9 cellular contexts compared by ENCODE assay signal in the genomic region with DNA sequence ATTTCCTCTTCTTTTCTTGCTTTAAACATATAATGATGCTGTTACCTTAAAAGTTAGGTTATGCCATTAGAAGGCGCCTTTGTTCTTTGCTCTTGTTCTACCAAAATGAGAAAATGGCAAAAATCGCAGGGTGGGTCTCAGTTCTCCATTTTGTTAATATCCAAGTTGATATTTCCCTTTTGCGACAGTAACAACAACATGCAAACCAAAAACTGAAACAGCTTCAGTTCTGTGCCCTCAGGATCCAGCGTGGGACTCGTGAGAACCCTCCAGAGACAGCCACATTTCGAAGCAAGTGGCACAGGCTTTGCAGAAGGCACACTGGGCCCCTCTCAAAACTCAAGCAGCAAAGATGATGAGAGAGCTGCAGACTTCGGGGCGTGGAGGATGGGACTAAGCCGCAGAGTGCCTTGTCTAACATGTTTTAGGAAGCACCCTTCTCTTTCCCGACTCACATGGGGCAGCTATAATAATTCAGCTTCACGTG. TPM values are rescaled to one million over a fixed set of nuclear protein-coding genes. Genes with fewer than 3 reads are reported as not detected.
DNase-seq lines count a peak whose midpoint lies in the region; ATAC-seq and TF ChIP-seq lines count a peak whose summit lies in the region.
"Had no signal": no experiment of that assay in that cellular context is flagged by ENCODE, and none has a peak within 500 bp of the region (broad histone marks: within the 10 kb centered on the region; RNA-seq: fewer than 3 reads in every experiment).

No MANE protein-coding gene starts in this region.

- ATAC-seq in GM18505 (IDR thresholded peaks at IDR 0.05; ENCODE audit: unreplicated experiment) (peak; percentile 1), GM19397 (IDR thresholded peaks at IDR 0.05; ENCODE audit: unreplicated experiment) (no peak), GM18909 (IDR thresholded peaks at IDR 0.05; ENCODE audit: poor library complexity, unreplicated experiment) (no peak), HG03108 (IDR thresholded peaks at IDR 0.05; ENCODE audit: unreplicated experiment) (no peak)
- ATAC-seq in activated CD8-positive, alpha-beta memory T cell treated with anti-CD3 and anti-CD28 coated beads, Interleukin-2, amount 10 ng/mL, durations not matched to agents 7 days and 5 days, result peak; percentile 6

- intact Hi-C loops in A673 (cut with micrococcal nuclease; ENCODE audit: unreplicated experiment), result no loop called here

- H3K36me3 ChIP-seq in A673 (ENCODE audit: insufficient read depth, low read length, poor library complexity, severe bottlenecking) (no peaks in the 10 kb centered on the region), muscle layer of duodenum (ENCODE audit: control insufficient read depth in 1 of 2, insufficient read depth in 2 of 2, low read length in 2 of 2) (no peaks in the 10 kb centered on the region)

- no TSS peak for BruUV-seq in A673 (replicated peaks; lab: Mats Ljungman, UMichigan)

- H3K4me1 ChIP-seq in A673 (ENCODE audit: insufficient read depth, low read length, poor library complexity, severe bottlenecking), result peaks cover 46% of the 10 kb centered on the region
- peaks cover 0 to 13% of the 10 kb centered on the region in 2 donors for H3K4me1 ChIP-seq in muscle layer of duodenum (ENCODE audit: control insufficient read depth in 1 of 2, insufficient read depth in 2 of 2, low read length in 2 of 2)

- no peak overlapping the region for H3K27ac Mint-ChIP-seq in activated CD8-positive, alpha-beta memory T cell treated with anti-CD3 and anti-CD28 coated beads, Interleukin-2, amount 10 ng/mL, durations not matched to agents 7 days and 5 days

- H3K36me3 Mint-ChIP-seq in activated CD8-positive, alpha-beta memory T cell treated with anti-CD3 and anti-CD28 coated beads, Interleukin-2, amount 10 ng/mL, durations not matched to agents 7 days and 5 days, result peaks cover 2% of the 10 kb centered on the region

- H3K27ac ChIP-seq in A673 (ENCODE audit: low read depth, low read length, poor library complexity, severe bottlenecking), result peak overlapping the region; percentile 75
- H3K27ac ChIP-seq in muscle layer of duodenum (ENCODE audit: low read length), result peak overlapping the region; percentile 57

- H3K4me3 ChIP-seq in A673 (ENCODE audit: low read depth, low read length, poor library complexity, severe bottlenecking) (no peak overlapping the region), muscle layer of duodenum (ENCODE audit: low read depth in 1 of 2, low read length in 2 of 2) (no peak overlapping the region)

- CTCF ChIA-PET in A673 (lab: Charles Lee), result no interaction called here
- CTCF ChIA-PET in activated CD8-positive, alpha-beta memory T cell treated with anti-CD3 and anti-CD28 coated beads, Interleukin-2, amount 10 ng/mL, durations not matched to agents 7 days and 5 days (lab: Charles Lee), result interaction anchor here (0.9 to 5.9 kb wide), 12 partner anchors 7 to 105 kb away, joined by 3 to 234 read pairs (median 7); a partner anchor contains a TSS

- H3K4me1 Mint-ChIP-seq in activated CD8-positive, alpha-beta memory T cell treated with anti-CD3 and anti-CD28 coated beads, Interleukin-2, amount 10 ng/mL, durations not matched to agents 7 days and 5 days, result peaks cover 3% of the 10 kb centered on the region

- no peaks in the 10 kb centered on the region for H3K27me3 ChIP-seq in A673 (replicated peaks; ENCODE audit: insufficient read depth, low read depth, low read length, poor library complexity)
- no peaks in the 10 kb centered on the region for H3K27me3 ChIP-seq in muscle layer of duodenum (ENCODE audit: low read depth, low read length)

- H3K9me3 ChIP-seq in A673 (ENCODE audit: low read depth, low read length, poor library complexity, severe bottlenecking) (no peaks in the 10 kb centered on the region), muscle layer of duodenum (ENCODE audit: control insufficient read depth in 1 of 2, low read length in 2 of 2) (no peaks in the 10 kb centered on the region)

- TF ChIP-seq CTCF in A673 (conservative IDR thresholded peaks at IDR 0.05; ENCODE audit: low read depth, low read length), result no peak

- TF ChIP-seq POLR2A in GM18505 (IDR thresholded peaks at IDR 0.05; ENCODE audit: borderline replicate concordance, extremely low read depth, insufficient read depth, insufficient read length), result no peak

- DNase-seq in A673 (ENCODE audit: low spot score) (no peak), cerebellar cortex (ENCODE audit: low spot score) (no peak)
- DNase-seq in activated CD8-positive, alpha-beta memory T cell treated with anti-CD3 and anti-CD28 coated beads, Interleukin-2, amount 10 ng/mL, durations not matched to agents 7 days and 5 days, result peak; percentile 57
- DNase-seq: NCI-H1694 treated with DMSO at 0.1 percent for 48 hours had no signal

- H3K9me3 Mint-ChIP-seq in activated CD8-positive, alpha-beta memory T cell treated with anti-CD3 and anti-CD28 coated beads, Interleukin-2, amount 10 ng/mL, durations not matched to agents 7 days and 5 days (ENCODE audit: low read depth), result no peaks in the 10 kb centered on the region

- H3K4me3 Mint-ChIP-seq in activated CD8-positive, alpha-beta memory T cell treated with anti-CD3 and anti-CD28 coated beads, Interleukin-2, amount 10 ng/mL, durations not matched to agents 7 days and 5 days, result no peak overlapping the region

- POLR2A ChIA-PET in A673 (lab: Charles Lee; ENCODE audit: low non-redundant PET), result interaction anchor here (0.6 kb wide), 2 partner anchors 22 to 64 kb away, joined by 4 to 5 read pairs; no protein-coding TSS in a partner anchor

- H3K27me3 Mint-ChIP-seq in activated CD8-positive, alpha-beta memory T cell treated with anti-CD3 and anti-CD28 coated beads, Interleukin-2, amount 10 ng/mL, durations not matched to agents 7 days and 5 days, result no peaks in the 10 kb centered on the region

RNA-seq across cellular contexts. Expression of a gene that starts 33.0 kb away (rescaled TPM):
- total RNA-seq in A673 (2021), result not detected in 2 replicates
- total RNA-seq in activated CD8-positive, alpha-beta memory T cell treated with anti-CD3 and anti-CD28 coated beads, Interleukin-2, amount 10 ng/mL, durations not matched to agents 7 days and 5 days, result 100 to 1,000 TPM; 393 to 419 TPM

RNA-seq across cellular contexts. Expression of a gene that starts 58.6 kb away (rescaled TPM):
- total RNA-seq in A673 (2021), result not detected in 2 replicates
- not detected for total RNA-seq in activated CD8-positive, alpha-beta memory T cell treated with anti-CD3 and anti-CD28 coated beads, Interleukin-2, amount 10 ng/mL, durations not matched to agents 7 days and 5 days

Comparison
In these comparisons a context has a peak if more than half of its experiments do, and no peak if none do; other contexts are left out.
1. ATAC-seq: peak in GM18505 (single experiment) and activated CD8-positive, alpha-beta memory T cell treated with anti-CD3 and anti-CD28 coated beads, Interleukin-2, amount 10 ng/mL, durations not matched to agents 7 days and 5 days (single experiment); none in GM19397 (single experiment), GM18909 (single experiment) and HG03108 (single experiment).
2. RNA of a gene that starts 33.0 kb away (total RNA-seq): 393 to 419 TPM in activated CD8-positive, alpha-beta memory T cell treated with anti-CD3 and anti-CD28 coated beads, Interleukin-2, amount 10 ng/mL, durations not matched to agents 7 days and 5 days; not detected in A673; every median in the first group is over 100 times any median in the second.